21 cellular contexts compared by ENCODE assay signal in the genomic region with DNA sequence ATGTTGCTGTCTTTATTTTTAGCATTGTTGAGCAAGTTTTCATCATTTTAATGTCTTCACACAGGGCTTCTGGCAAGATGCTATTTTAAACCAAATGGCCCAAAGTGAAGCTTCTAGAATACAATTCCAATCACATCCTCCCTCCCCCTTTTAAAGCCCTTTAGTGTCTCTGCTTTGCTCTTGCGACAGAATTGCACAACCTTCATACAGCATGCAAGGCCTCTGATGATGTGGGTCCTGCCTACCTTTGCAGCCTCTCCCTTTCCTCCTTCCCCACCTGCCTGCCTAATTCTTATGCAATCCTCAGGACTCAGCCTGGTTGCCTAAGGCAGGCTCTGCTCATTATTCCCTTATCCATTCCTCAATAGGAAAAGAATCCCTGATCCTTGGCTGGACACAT.
DNase-seq lines count a peak whose midpoint lies in the region; ATAC-seq and TF ChIP-seq lines count a peak whose summit lies in the region.
"Had no signal": no experiment of that assay in that cellular context is flagged by ENCODE, and none has a peak within 500 bp of the region (broad histone marks: within the 10 kb centered on the region; RNA-seq: fewer than 3 reads in every experiment).

No MANE protein-coding gene starts in this region.

- intact Hi-C loops in adrenal gland (cut with DNase I), result no loop called here

- no peak overlapping the region for H2BK5ac ChIP-seq in mesenchymal stem cell (ENCODE audit: low read depth, low read length, poor library complexity, severe bottlenecking)

- H3K18ac ChIP-seq in mesenchymal stem cell (ENCODE audit: low read depth in 1 of 2, low read length in 2 of 2), result no peak overlapping the region

- no peak overlapping the region for H3K9ac ChIP-seq in mesenchymal stem cell (ENCODE audit: low read length)

- no peak overlapping the region for H2BK12ac ChIP-seq in mesenchymal stem cell (ENCODE audit: low read length in 2 of 2)

- H4K91ac ChIP-seq in mesenchymal stem cell (ENCODE audit: low read length), result no peak overlapping the region

- H3K23ac ChIP-seq in mesenchymal stem cell (ENCODE audit: low read length in 2 of 2), result no peak overlapping the region

- CTCF ChIA-PET in activated CD8-positive, alpha-beta memory T cell treated with anti-CD3 and anti-CD28 coated beads, Interleukin-2, amount 10 ng/mL, durations not matched to agents 7 days and 5 days (lab: Charles Lee), result interaction anchor here (1.2 to 3.7 kb wide), 2 partner anchors 9 to 15 kb away, joined by 3 to 19 read pairs; no protein-coding TSS in a partner anchor

- H2BK120ac ChIP-seq in mesenchymal stem cell (ENCODE audit: low read depth, low read length), result no peak overlapping the region

- H3K4me3 ChIP-seq in epithelial cell of esophagus (ENCODE audit: low read length) (peak overlapping the region; percentile 12), skin epidermis (no peak overlapping the region), mesenchymal stem cell (ENCODE audit: insufficient read depth in 1 of 2, low read depth in 1 of 2, low read length in 2 of 2) (no peak overlapping the region), adrenal gland (no peak overlapping the region)
- H3K4me3 ChIP-seq: hepatocyte, pancreas, upper lobe of left lung had no signal

- H3K14ac ChIP-seq in mesenchymal stem cell (ENCODE audit: low read length in 2 of 2), result no peak overlapping the region

- H3K27me3 Mint-ChIP-seq in activated CD8-positive, alpha-beta memory T cell treated with anti-CD3 and anti-CD28 coated beads, Interleukin-2, amount 10 ng/mL, durations not matched to agents 7 days and 5 days, result no peaks in the 10 kb centered on the region
- H3K27me3 Mint-ChIP-seq: T-cell had no signal

- H3K4ac ChIP-seq in mesenchymal stem cell (ENCODE audit: low read depth in 1 of 2, low read length in 2 of 2), result no peak overlapping the region

- no peak for ATAC-seq in activated CD8-positive, alpha-beta memory T cell treated with anti-CD3 and anti-CD28 coated beads, Interleukin-2, amount 10 ng/mL, durations not matched to agents 7 days and 5 days
- ATAC-seq in GM21825 (IDR thresholded peaks at IDR 0.05; ENCODE audit: unreplicated experiment), result no peak
- ATAC-seq: pancreas had no signal

- peak overlapping the region in 13 of 21 experiments; percentile 30 to 75 (median 61) for H3K27ac ChIP-seq in skin epidermis
- H3K27ac ChIP-seq in mesenchymal stem cell (ENCODE audit: low read length, poor library complexity, severe bottlenecking), result no peak overlapping the region
- H3K27ac ChIP-seq in adrenal gland, result no peak overlapping the region
- H3K27ac ChIP-seq: hepatocyte, pancreas, upper lobe of left lung had no signal

- no peak overlapping the region for H4K8ac ChIP-seq in mesenchymal stem cell (ENCODE audit: low read length)

- no peak overlapping the region for H3K4me2 ChIP-seq in mesenchymal stem cell (ENCODE audit: low read length, poor library complexity, severe bottlenecking)
- H3K4me2 ChIP-seq: hepatocyte had no signal

- H3K4me1 ChIP-seq in mesenchymal stem cell (ENCODE audit: control insufficient read depth, insufficient read depth, low read depth, low read length) (peaks cover 3% of the 10 kb centered on the region), adrenal gland (replicated peaks in 1 of 2) (no peaks in the 10 kb centered on the region)
- H3K4me1 ChIP-seq: pancreas had no signal

- H3K27ac Mint-ChIP-seq in activated CD8-positive, alpha-beta memory T cell treated with anti-CD3 and anti-CD28 coated beads, Interleukin-2, amount 10 ng/mL, durations not matched to agents 7 days and 5 days, result peak overlapping the region; percentile 47

- H2AK5ac ChIP-seq in mesenchymal stem cell (ENCODE audit: low read length, severe bottlenecking), result no peak overlapping the region

- H3K79me1 ChIP-seq in mesenchymal stem cell (replicated peaks; ENCODE audit: low read length, poor library complexity, severe bottlenecking), result no peaks in the 10 kb centered on the region

- H3K9me3 Mint-ChIP-seq in activated CD8-positive, alpha-beta memory T cell treated with anti-CD3 and anti-CD28 coated beads, Interleukin-2, amount 10 ng/mL, durations not matched to agents 7 days and 5 days (ENCODE audit: low read depth), result peaks cover 8% of the 10 kb centered on the region

- H3K9me3 ChIP-seq in mesenchymal stem cell (ENCODE audit: control insufficient read depth, low read length), result peaks cover 20% of the 10 kb centered on the region
- no peaks in the 10 kb centered on the region for H3K9me3 ChIP-seq in adrenal gland (replicated peaks in 1 of 3)
- H3K9me3 ChIP-seq: pancreas had no signal

- H3K27me3 ChIP-seq in mesenchymal stem cell (ENCODE audit: control insufficient read depth in 1 of 2, insufficient read depth in 1 of 2, low read length in 2 of 2) (no peaks in the 10 kb centered on the region), adrenal gland (no peaks in the 10 kb centered on the region)
- H3K27me3 ChIP-seq: hepatocyte, pancreas, upper lobe of left lung had no signal

- 95% methylated on average over 1 of the region's 1 CpG for WGBS in mesenchymal stem cell
- WGBS in adrenal gland, 4 donors, result 85 to 95% (median 88%) methylated on average over 1 of the region's 1 CpG

- H3K36me3 ChIP-seq in mesenchymal stem cell (ENCODE audit: control insufficient read depth in 1 of 2, insufficient read depth in 2 of 2, low read depth in 1 of 2, low read length in 2 of 2) (no peaks in the 10 kb centered on the region), adrenal gland (replicated peaks in 1 of 2) (no peaks in the 10 kb centered on the region)
- H3K36me3 ChIP-seq: pancreas, upper lobe of left lung had no signal

- no peak for TF ChIP-seq POLR2A in adrenal gland (IDR thresholded peaks at IDR 0.05)

- no peak overlapping the region for H3K4me3 Mint-ChIP-seq in activated CD8-positive, alpha-beta memory T cell treated with anti-CD3 and anti-CD28 coated beads, Interleukin-2, amount 10 ng/mL, durations not matched to agents 7 days and 5 days
- H3K4me3 Mint-ChIP-seq: activated T-cell treated with anti-CD3 and anti-CD28 coated beads, Interleukin-2, amount 50 U/mL, for 4 hours had no signal

- no peak overlapping the region for H2BK15ac ChIP-seq in mesenchymal stem cell (ENCODE audit: low read depth, poor library complexity, severe bottlenecking)

- no peak for TF ChIP-seq CTCF in epithelial cell of esophagus (IDR thresholded peaks at IDR 0.05; ENCODE audit: insufficient read depth, low read depth, low read length, missing control alignments)
- TF ChIP-seq CTCF in adrenal gland (IDR thresholded peaks at IDR 0.05), result no peak

- H3K36me3 Mint-ChIP-seq in activated CD8-positive, alpha-beta memory T cell treated with anti-CD3 and anti-CD28 coated beads, Interleukin-2, amount 10 ng/mL, durations not matched to agents 7 days and 5 days, result peaks cover 37% of the 10 kb centered on the region

- DNase-seq in activated CD8-positive, alpha-beta memory T cell treated with anti-CD3 and anti-CD28 coated beads, Interleukin-2, amount 10 ng/mL, durations not matched to agents 7 days and 5 days, result no peak
- no peak for DNase-seq in activated CD8-positive, alpha-beta memory T cell treated with anti-CD3 and anti-CD28 coated beads for 24 hours
- peak; percentile 83 for DNase-seq in MV-4-11 (lab: John Stamatoyannopoulos, UW)
- DNase-seq in epithelial cell of esophagus (ENCODE audit: low read depth), result peak; percentile 97
- DNase-seq in mesenchymal stem cell, result no peak
- DNase-seq in adrenal gland, result no peak
- DNase-seq: activated CD4-positive, CD25-positive, alpha-beta regulatory T cell treated with anti-CD3 and anti-CD28 coated beads, Interleukin-2, amount 50 U/mL, for 72 hours; activated T-cell treated with anti-CD3 and anti-CD28 coated beads, Interleukin-2, amount 50 U/mL, for 4 hours; anterior cingulate cortex; COR-L47; H7; kidney glomerular epithelial cell; NCI-H2029 treated with DMSO at 0.1 percent for 48 hours; NCI-H524; pancreas; stimulated activated naive CD4-positive, alpha-beta T cell; T-cell had no signal

- H2AFZ ChIP-seq in mesenchymal stem cell (ENCODE audit: low read depth, low read length), result no peak overlapping the region
- H2AFZ ChIP-seq: hepatocyte had no signal

- peaks cover 33% of the 10 kb centered on the region for H3K4me1 Mint-ChIP-seq in activated CD8-positive, alpha-beta memory T cell treated with anti-CD3 and anti-CD28 coated beads, Interleukin-2, amount 10 ng/mL, durations not matched to agents 7 days and 5 days

Comparison
In these comparisons a context has a peak if more than half of its experiments do, and no peak if none do; other contexts are left out.
1. DNase-seq: peak in MV-4-11 (single experiment) and epithelial cell of esophagus (single experiment); none in activated CD8-positive, alpha-beta memory T cell treated with anti-CD3 and anti-CD28 coated beads, Interleukin-2, amount 10 ng/mL, durations not matched to agents 7 days and 5 days (single experiment), activated CD8-positive, alpha-beta memory T cell treated with anti-CD3 and anti-CD28 coated beads for 24 hours (single experiment), mesenchymal stem cell (single experiment) and adrenal gland (0 of 7).
2. H3K27ac ChIP-seq: peak in skin epidermis (13 of 21); none in mesenchymal stem cell (single experiment) and adrenal gland (0 of 5).